Comparison of ENCODE assay signal across 21 cellular contexts in the genomic region with DNA sequence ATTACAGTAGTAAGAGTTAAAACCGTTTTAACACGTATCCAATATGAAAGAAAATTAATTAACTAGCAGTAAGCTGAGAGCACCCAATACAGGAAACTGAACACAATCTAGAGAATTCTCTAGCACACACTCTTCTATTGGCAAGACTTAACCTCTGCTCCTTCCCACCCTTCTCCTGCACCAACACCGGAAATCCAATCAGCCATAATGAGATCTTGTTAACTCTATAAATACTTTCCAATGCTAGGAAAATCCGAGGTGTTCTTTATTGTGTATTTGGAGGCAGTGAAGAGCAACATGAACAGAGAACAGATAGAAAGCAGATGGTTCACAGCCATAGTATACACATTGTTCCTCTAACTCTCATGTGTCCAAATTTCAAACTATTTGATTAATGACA.
DNase-seq lines count a peak whose midpoint lies in the region; ATAC-seq, FAIRE-seq and TF ChIP-seq lines count a peak whose summit lies in the region.
"Had no signal": no experiment of that assay in that cellular context is flagged by ENCODE, and none has a peak within 500 bp of the region (broad histone marks: within the 10 kb centered on the region; RNA-seq: fewer than 3 reads in every experiment).

No MANE protein-coding gene starts in this region.

- WGBS in GM12878 (ENCODE audit: insufficient coverage, insufficient replicate concordance, low lambda C conversion rate, missing lambda C conversion rate) = 56% methylated on average over 4 of the region's 4 CpGs

- SMC1A ChIA-PET in GM12878 (lab: Charles Lee; ENCODE audit: uncharacterized antibody, unreplicated experiment) = interaction anchor here (0.7 kb wide), 1 partner anchor 289 kb away, joined by 3 read pairs; no protein-coding TSS in a partner anchor

- H3F3A ChIP-seq in PC-9 (ENCODE audit: insufficient read depth, low read depth) = no peaks in the 10 kb centered on the region

- RAD21 ChIA-PET in HCT116 (lab: Charles Lee; ENCODE audit: low non-redundant PET in 1 of 2, low total read pairs in 2 of 2, uncharacterized antibody in 2 of 2, unreplicated experiment in 2 of 2) (no interaction called here), GM12878 (lab: Charles Lee; ENCODE audit: unreplicated experiment) (no interaction called here)

- no peaks in the 10 kb centered on the region for H3K36me3 ChIP-seq in A673 (ENCODE audit: insufficient read depth, low read length, poor library complexity, severe bottlenecking)
- H3K36me3 ChIP-seq in HCT116 (ENCODE audit: control insufficient read depth in 1 of 2, insufficient read depth in 2 of 2, low read length in 2 of 2) = no peaks in the 10 kb centered on the region
- no peaks in the 10 kb centered on the region for H3K36me3 ChIP-seq in GM12878 (ENCODE audit: control insufficient read depth in 2 of 2, insufficient read depth in 2 of 2, low read length in 1 of 2)
- H3K36me3 ChIP-seq in PC-9 (ENCODE audit: low read depth) = no peaks in the 10 kb centered on the region
- H3K36me3 ChIP-seq: BLaER1 had no signal

- H4K20me1 ChIP-seq in HCT116 (ENCODE audit: insufficient read depth) = no peaks in the 10 kb centered on the region
- no peaks in the 10 kb centered on the region for H4K20me1 ChIP-seq in GM12878 (ENCODE audit: control insufficient read depth, insufficient read depth)
- H4K20me1 ChIP-seq in PC-9 (ENCODE audit: insufficient read depth) = no peaks in the 10 kb centered on the region
- H4K20me1 ChIP-seq: BLaER1 had no signal

- H3K9me3 ChIP-seq in A673 (ENCODE audit: low read depth, low read length, poor library complexity, severe bottlenecking) (no peaks in the 10 kb centered on the region), HCT116 (ENCODE audit: control insufficient read depth in 1 of 2, insufficient read depth in 1 of 2, low read depth in 1 of 2, low read length in 2 of 2) (no peaks in the 10 kb centered on the region), GM12878 (replicated peaks; ENCODE audit: control insufficient read depth, insufficient read depth, low read length) (no peaks in the 10 kb centered on the region; the same call in 2 of the 3 replicates), PC-9 (ENCODE audit: insufficient read depth, low read depth) (no peaks in the 10 kb centered on the region)
- H3K9me3 ChIP-seq: A549, BLaER1, Caco-2 had no signal

- POLR2A ChIA-PET in A673 (lab: Charles Lee; ENCODE audit: low non-redundant PET) (no interaction called here), HCT116 (lab: Charles Lee) (no interaction called here), GM12878 (lab: Charles Lee) (no interaction called here), PC-9 (lab: Charles Lee; ENCODE audit: unreplicated experiment) (no interaction called here)

- TF ChIP-seq CTCF in A673 (conservative IDR thresholded peaks at IDR 0.05; ENCODE audit: low read depth, low read length) (no peak), HCT116 (IDR thresholded peaks at IDR 0.05 in 2 of 3, conservative IDR thresholded peaks at IDR 0.05 in 1 of 3; ENCODE audit: borderline replicate concordance in 1 of 3, insufficient read depth in 1 of 3, low read depth in 2 of 3, low read length in 2 of 3) (no peak), GM12878 (IDR thresholded peaks at IDR 0.05 in 2 of 3, conservative IDR thresholded peaks at IDR 0.05 in 1 of 3; ENCODE audit: control insufficient read depth in 2 of 3, extremely low read depth in 1 of 3, insufficient read depth in 1 of 3, low read depth in 3 of 3, low read length in 3 of 3) (no peak), PC-9 (conservative IDR thresholded peaks at IDR 0.05) (no peak)

- no peaks in the 10 kb centered on the region for H3K27me3 ChIP-seq in A673 (replicated peaks; ENCODE audit: insufficient read depth, low read depth, low read length, poor library complexity)
- H3K27me3 ChIP-seq in HCT116 (ENCODE audit: insufficient read depth, low read length) = no peaks in the 10 kb centered on the region
- no peaks in the 10 kb centered on the region for H3K27me3 ChIP-seq in GM12878 (replicated peaks in 1 of 2; ENCODE audit: control insufficient read depth in 2 of 2, insufficient read depth in 2 of 2, low read length in 1 of 2)
- no peaks in the 10 kb centered on the region for H3K27me3 ChIP-seq in PC-9 (ENCODE audit: insufficient read depth, low read depth)
- H3K27me3 ChIP-seq: BLaER1 had no signal

- no peak for TF ChIP-seq RAD21 in HCT116 (IDR thresholded peaks at IDR 0.05; ENCODE audit: low read depth)
- TF ChIP-seq RAD21 in GM12878 (IDR thresholded peaks at IDR 0.05; ENCODE audit: insufficient read depth, low read depth, low read length) = no peak

- intact Hi-C loops in A673 (cut with micrococcal nuclease; ENCODE audit: unreplicated experiment) (no loop called here), HCT116 (cut with micrococcal nuclease) (no loop called here), GM12878 (cut with micrococcal nuclease; ENCODE audit: unreplicated experiment) (loop anchor here (10.0 kb wide), 1 partner anchor 63 kb away; no protein-coding TSS in a partner anchor), PC-9 (cut with micrococcal nuclease; ENCODE audit: unreplicated experiment) (no loop called here)

- H3K27ac ChIP-seq in A673 (ENCODE audit: low read depth, low read length, poor library complexity, severe bottlenecking) = no peak overlapping the region
- H3K27ac ChIP-seq in HCT116 (ENCODE audit: low read depth, low read length) = no peak overlapping the region
- H3K27ac ChIP-seq in GM12878 (ENCODE audit: control insufficient read depth, insufficient read depth) = no peak overlapping the region
- no peak overlapping the region for H3K27ac ChIP-seq in PC-9
- H3K27ac ChIP-seq: A549, BLaER1, C4-2B had no signal

- peaks cover 3% of the 10 kb centered on the region; the same call in 1 of the 2 replicates for H3K9me2 ChIP-seq in HCT116 (ENCODE audit: insufficient read depth)
- no peaks in the 10 kb centered on the region for H3K9me2 ChIP-seq in PC-9 (ENCODE audit: insufficient read depth)

- no peak overlapping the region for H3K4me3 ChIP-seq in A673 (ENCODE audit: low read depth, low read length, poor library complexity, severe bottlenecking)
- H3K4me3 ChIP-seq in HCT116 (replicated peaks in 1 of 2; ENCODE audit: low read depth in 1 of 2, low read length in 2 of 2) = no peak overlapping the region
- H3K4me3 ChIP-seq in GM12878 = no peak overlapping the region
- H3K4me3 ChIP-seq in PC-9 = no peak overlapping the region
- H3K4me3 ChIP-seq: A549, BLaER1, GM23338 had no signal

- ATAC-seq in HCT116 = no peak
- no peak for ATAC-seq in GM12878
- ATAC-seq in HG02759 (IDR thresholded peaks at IDR 0.05; ENCODE audit: unreplicated experiment) = no peak
- ATAC-seq: A549; CD8-positive, alpha-beta T cell; GM23338 had no signal

- H3K4me1 ChIP-seq in A673 (ENCODE audit: insufficient read depth, low read length, poor library complexity, severe bottlenecking) (peaks cover 15% of the 10 kb centered on the region), HCT116 (ENCODE audit: control insufficient read depth in 1 of 2, insufficient read depth in 2 of 2, low read length in 2 of 2) (no peaks in the 10 kb centered on the region), GM12878 (ENCODE audit: control insufficient read depth, insufficient read depth, low read length) (no peaks in the 10 kb centered on the region), PC-9 (replicated peaks; ENCODE audit: insufficient read depth) (no peaks in the 10 kb centered on the region)
- H3K4me1 ChIP-seq: A549, BLaER1, Caco-2 had no signal

- in situ Hi-C loops in GM12878 (cut with MboI) = no loop called here

- CTCF ChIA-PET in A673 (lab: Charles Lee) (no interaction called here), HCT116 (lab: Charles Lee) (no interaction called here), GM12878 (lab: Yijun Ruan, JAX) (no interaction called here), PC-9 (lab: Charles Lee) (no interaction called here)

- BruUV-seq in A673 (replicated peaks; lab: Mats Ljungman, UMichigan) (no TSS peak), HCT116 (replicated peaks; lab: Mats Ljungman, UMichigan) (no TSS peak), GM12878 (replicated peaks; lab: Mats Ljungman, UMichigan) (no TSS peak), PC-9 (replicated peaks; lab: Mats Ljungman, UMichigan) (no TSS peak)

- DNase-seq in A673 (ENCODE audit: low spot score) (peak; percentile 92), HCT116 (ENCODE audit: low read depth, low spot score) (no peak), GM12878 (ENCODE audit: low read depth, low spot score) (no peak), EL (no peak), PC-9 (no peak)
- DNase-seq: 8988T; Caco-2; CD4-positive, CD25-positive, alpha-beta regulatory T cell; CD8-positive, alpha-beta T cell; DMS153; DND-41; GDM1; H9; HFFc6 had no signal

- no peak for TF ChIP-seq POLR2A in HCT116 (IDR thresholded peaks at IDR 0.05; ENCODE audit: borderline replicate concordance, extremely low read depth, insufficient read depth, insufficient read length)
- no peak for TF ChIP-seq POLR2A in GM12878 (IDR thresholded peaks at IDR 0.05; ENCODE audit: low read depth, low read length)

- H3K4me2 ChIP-seq in HCT116 (ENCODE audit: low read length) (no peak overlapping the region), GM12878 (ENCODE audit: control insufficient read depth, insufficient read depth) (no peak overlapping the region), PC-9 (no peak overlapping the region)
- H3K4me2 ChIP-seq: A549, BLaER1, GM23338 had no signal

- H3K9ac ChIP-seq in HCT116 (ENCODE audit: low read length) (no peak overlapping the region), GM12878 (ENCODE audit: control insufficient read depth, insufficient read depth, low read length) (no peak overlapping the region)
- H3K9ac ChIP-seq: BLaER1 had no signal

- no peak for FAIRE-seq in GM12878 (lab: Jason Lieb, UNC)
- FAIRE-seq: A549, GM12891, GM18507 had no signal

- no peaks in the 10 kb centered on the region for H3K79me2 ChIP-seq in HCT116 (ENCODE audit: insufficient read depth, low read length)
- H3K79me2 ChIP-seq in GM12878 (ENCODE audit: control insufficient read depth, insufficient read depth, low read length) = no peaks in the 10 kb centered on the region
- H3K79me2 ChIP-seq in PC-9 (ENCODE audit: low read depth) = no peaks in the 10 kb centered on the region

- no peak for TF ChIP-seq EP300 in GM12878 (IDR thresholded peaks at IDR 0.05; ENCODE audit: borderline replicate concordance in 1 of 2, control insufficient read depth in 1 of 2, low read depth in 2 of 2, low read length in 2 of 2)

- H2AFZ ChIP-seq in HCT116 (ENCODE audit: low read depth, low read length, poor library complexity, severe bottlenecking) (peak overlapping the region; percentile 78), GM12878 (ENCODE audit: control insufficient read depth, low read depth, low read length) (0 out of 2 replicates have a peak overlapping the region, but pooled peaks have one; percentile 17), PC-9 (no peak overlapping the region)
- H2AFZ ChIP-seq: GM23338 had no signal

TF ChIP-seq in HCT116, 20 proteins besides CTCF, POLR2A, EP300 and RAD21 (continues in another document):
- no peak for TF ChIP-seq EGR1 (IDR thresholded peaks at IDR 0.05; ENCODE audit: low read depth)

TF ChIP-seq in GM12878, 131 proteins besides CTCF, POLR2A, EP300 and RAD21 (continues in another document):
- TF ChIP-seq TAF1 (IDR thresholded peaks at IDR 0.05; ENCODE audit: borderline replicate concordance, low read depth, low read length) (no peak), MXI1 (IDR thresholded peaks at IDR 0.05; ENCODE audit: low read depth, low read length) (no peak), LARP7 (IDR thresholded peaks at IDR 0.05) (no peak), MTA3 (IDR thresholded peaks at IDR 0.05; ENCODE audit: borderline replicate concordance, low read length) (no peak), MEF2A (IDR thresholded peaks at IDR 0.05; ENCODE audit: insufficient read depth, low read depth, low read length) (no peak)
